Comparison of ENCODE assay signal across 9 cellular contexts in the genomic region with DNA sequence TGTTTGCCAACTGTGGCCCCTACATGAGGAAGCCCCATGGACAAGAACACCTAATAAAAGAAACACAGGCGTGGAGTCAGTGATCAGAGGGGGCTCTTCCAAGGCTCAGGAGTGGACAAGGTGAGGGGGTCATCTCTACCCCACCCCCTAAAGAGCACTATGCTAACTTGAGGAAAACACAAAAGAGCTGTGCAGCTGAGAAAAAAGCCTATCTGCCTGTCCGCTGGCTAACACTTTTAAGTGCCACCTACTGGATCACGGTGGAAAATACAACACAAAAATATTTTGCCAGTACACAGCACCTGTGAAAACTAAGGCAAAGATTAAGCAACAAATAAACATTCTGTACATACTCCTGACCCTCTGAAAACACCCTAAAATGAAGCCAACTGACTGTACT. TPM values are rescaled to one million over a fixed set of nuclear protein-coding genes. Genes with fewer than 3 reads are reported as not detected.
DNase-seq lines count a peak whose midpoint lies in the region; ATAC-seq and TF ChIP-seq lines count a peak whose summit lies in the region.
"Had no signal": no experiment of that assay in that cellular context is flagged by ENCODE, and none has a peak within 500 bp of the region (broad histone marks: within the 10 kb centered on the region; RNA-seq: fewer than 3 reads in every experiment).

No MANE protein-coding gene starts in this region.

- H3K4me1 ChIP-seq in DND-41 (ENCODE audit: insufficient read depth, low read length) = no peaks in the 10 kb centered on the region
- peaks cover 0 to 10% (median 2%) of the 10 kb centered on the region in 4 donors for H3K4me1 ChIP-seq in right lobe of liver
- no peaks in the 10 kb centered on the region for H3K4me1 ChIP-seq in CD8-positive, alpha-beta memory T cell (ENCODE audit: insufficient read depth, low read length)
- H3K4me1 ChIP-seq in sigmoid colon = no peaks in the 10 kb centered on the region

- H3K27me3 ChIP-seq in DND-41 (ENCODE audit: insufficient read depth, low read length, poor library complexity) (no peaks in the 10 kb centered on the region), H7 (ENCODE audit: control insufficient read depth, insufficient read depth, low read length) (no peaks in the 10 kb centered on the region), right lobe of liver (no peaks in the 10 kb centered on the region), sigmoid colon (no peaks in the 10 kb centered on the region)
- no peaks in the 10 kb centered on the region for H3K27me3 ChIP-seq in CD8-positive, alpha-beta memory T cell (ENCODE audit: insufficient read depth, low read length, poor library complexity, severe bottlenecking)

- TF ChIP-seq CTCF in DND-41 (IDR thresholded peaks at IDR 0.05; ENCODE audit: borderline replicate concordance, extremely low read depth, low read length, poor library complexity, severe bottlenecking) = peak; percentile 51
- TF ChIP-seq CTCF in activated CD8-positive, alpha-beta T cell treated with anti-CD3 and anti-CD28 coated beads for 36 hours (IDR thresholded peaks at IDR 0.05) = peak; percentile 34
- TF ChIP-seq CTCF in right lobe of liver (IDR thresholded peaks at IDR 0.05) = peak; percentile 39 to 56 (median 51)
- TF ChIP-seq CTCF in sigmoid colon (IDR thresholded peaks at IDR 0.05) = no peak

- TF ChIP-seq POLR2A in right lobe of liver (IDR thresholded peaks at IDR 0.05) (no peak), sigmoid colon (IDR thresholded peaks at IDR 0.05) (no peak)

- ATAC-seq in DND-41 (ENCODE audit: insufficient read depth, low read depth) (peak; percentile 60; the same call in 1 of the 3 replicates), right lobe of liver (peak; percentile 69 to 75 (median 74)), HG03571 (IDR thresholded peaks at IDR 0.05; ENCODE audit: unreplicated experiment) (no peak)
- no peak for ATAC-seq in activated CD8-positive, alpha-beta T cell treated with anti-CD3 and anti-CD28 coated beads for 36 hours

- no peak overlapping the region for H3K4me3 Mint-ChIP-seq in activated CD8-positive, alpha-beta T cell treated with anti-CD3 and anti-CD28 coated beads for 36 hours
- H3K4me3 Mint-ChIP-seq in CD8-positive, alpha-beta memory T cell = no peak overlapping the region

- no peaks in the 10 kb centered on the region for H3K27me3 Mint-ChIP-seq in activated CD8-positive, alpha-beta T cell treated with anti-CD3 and anti-CD28 coated beads for 36 hours
- no peaks in the 10 kb centered on the region for H3K27me3 Mint-ChIP-seq in CD8-positive, alpha-beta memory T cell

- H3K9me3 Mint-ChIP-seq in activated CD8-positive, alpha-beta T cell treated with anti-CD3 and anti-CD28 coated beads for 36 hours = no peaks in the 10 kb centered on the region
- no peaks in the 10 kb centered on the region for H3K9me3 Mint-ChIP-seq in CD8-positive, alpha-beta memory T cell

- no peak overlapping the region for H3K9ac ChIP-seq in DND-41 (ENCODE audit: low read depth, low read length)

- intact Hi-C loops in activated CD8-positive, alpha-beta T cell treated with anti-CD3 and anti-CD28 coated beads for 36 hours (cut with micrococcal nuclease) = loop anchor here (2.0 kb wide), 1 partner anchor 207 kb away; no protein-coding TSS in a partner anchor
- intact Hi-C loops in right lobe of liver (cut with DNase I) = loop anchor here (5.0 to 10.0 kb wide), 5 partner anchors 105 to 905 kb away; no protein-coding TSS in a partner anchor
- intact Hi-C loops in sigmoid colon (cut with DNase I) = loop anchor here (10.0 kb wide), 1 partner anchor 1275 kb away; a partner anchor contains a TSS

- H2AFZ ChIP-seq in DND-41 (ENCODE audit: low read depth, low read length) = no peak overlapping the region

- no peaks in the 10 kb centered on the region for H3K36me3 Mint-ChIP-seq in activated CD8-positive, alpha-beta T cell treated with anti-CD3 and anti-CD28 coated beads for 36 hours (ENCODE audit: low read depth)
- H3K36me3 Mint-ChIP-seq in CD8-positive, alpha-beta memory T cell = no peaks in the 10 kb centered on the region

- H3K79me2 ChIP-seq in DND-41 (ENCODE audit: insufficient read depth, low read length) = no peaks in the 10 kb centered on the region

- no peak for DNase-seq in DND-41
- DNase-seq in H7 = peak; percentile 24
- DNase-seq in activated CD8-positive, alpha-beta T cell treated with anti-CD3 and anti-CD28 coated beads for 36 hours = no peak
- no peak for DNase-seq in right lobe of liver
- DNase-seq in CD8-positive, alpha-beta memory T cell = no peak
- no peak for DNase-seq in NCI-H1694 treated with DMSO at 0.1 percent for 48 hours (lab: John Stamatoyannopoulos, UW)
- DNase-seq in sigmoid colon = no peak
- DNase-seq: T-helper 1 cell had no signal

- no peak overlapping the region for H3K4me2 ChIP-seq in DND-41 (ENCODE audit: insufficient read depth, low read length)

- H3K4me3 ChIP-seq in DND-41 (ENCODE audit: low read depth in 1 of 2, low read length in 2 of 2) (no peak overlapping the region), H7 (ENCODE audit: insufficient read depth, low read depth, low read length) (no peak overlapping the region), right lobe of liver (no peak overlapping the region), sigmoid colon (no peak overlapping the region)
- no peak overlapping the region for H3K4me3 ChIP-seq in CD8-positive, alpha-beta memory T cell (ENCODE audit: low read length)

- H3K36me3 ChIP-seq in DND-41 (ENCODE audit: insufficient read depth, low read length) (no peaks in the 10 kb centered on the region), H7 (replicated peaks; ENCODE audit: control insufficient read depth, insufficient read depth, low read length) (no peaks in the 10 kb centered on the region), right lobe of liver (no peaks in the 10 kb centered on the region), sigmoid colon (no peaks in the 10 kb centered on the region)
- no peaks in the 10 kb centered on the region for H3K36me3 ChIP-seq in CD8-positive, alpha-beta memory T cell (ENCODE audit: insufficient read depth, low read length)

- WGBS in right lobe of liver (ENCODE audit: insufficient coverage, low coverage, low lambda C conversion rate, missing lambda C conversion rate) = 23% methylated on average over 3 of the region's 3 CpGs
- WGBS in sigmoid colon, 2 donors = 23 to 28% methylated on average over 3 of the region's 3 CpGs

- TF ChIP-seq EP300 in sigmoid colon (IDR thresholded peaks at IDR 0.05) = no peak

- H3K9me3 ChIP-seq in DND-41 (ENCODE audit: insufficient read depth, low read length, severe bottlenecking) (no peaks in the 10 kb centered on the region), right lobe of liver (no peaks in the 10 kb centered on the region), sigmoid colon (no peaks in the 10 kb centered on the region)
- no peaks in the 10 kb centered on the region for H3K9me3 ChIP-seq in CD8-positive, alpha-beta memory T cell (ENCODE audit: low read length)

- CTCF ChIA-PET in activated CD8-positive, alpha-beta T cell treated with anti-CD3 and anti-CD28 coated beads for 36 hours (lab: Charles Lee) = interaction anchor here (5.9 kb wide), 1 partner anchor 208 kb away, joined by 81 read pairs; no protein-coding TSS in a partner anchor
- CTCF ChIA-PET in CD8-positive, alpha-beta memory T cell (lab: Charles Lee) = no interaction called here

- POLR2A ChIA-PET in activated CD8-positive, alpha-beta T cell treated with anti-CD3 and anti-CD28 coated beads for 36 hours (lab: Charles Lee) = no interaction called here
- POLR2A ChIA-PET in CD8-positive, alpha-beta memory T cell (lab: Charles Lee) = no interaction called here

- H3K27ac ChIP-seq in DND-41 (ENCODE audit: low read length) = no peak overlapping the region
- H3K27ac ChIP-seq in right lobe of liver = no peak overlapping the region
- H3K27ac ChIP-seq in CD8-positive, alpha-beta memory T cell (ENCODE audit: low read depth, low read length) = no peak overlapping the region
- H3K27ac ChIP-seq in sigmoid colon = no peak overlapping the region

- no peaks in the 10 kb centered on the region for H3K4me1 Mint-ChIP-seq in activated CD8-positive, alpha-beta T cell treated with anti-CD3 and anti-CD28 coated beads for 36 hours (ENCODE audit: low read depth)
- no peaks in the 10 kb centered on the region for H3K4me1 Mint-ChIP-seq in CD8-positive, alpha-beta memory T cell

- H3K27ac Mint-ChIP-seq in activated CD8-positive, alpha-beta T cell treated with anti-CD3 and anti-CD28 coated beads for 36 hours = no peak overlapping the region
- no peak overlapping the region for H3K27ac Mint-ChIP-seq in CD8-positive, alpha-beta memory T cell

- H4K20me1 ChIP-seq in DND-41 (ENCODE audit: insufficient read depth, low read length) = no peaks in the 10 kb centered on the region

RNA-seq across cellular contexts. Expression of a gene that starts 53.1 kb away (rescaled TPM):
- total RNA-seq in H7 (2014; rRNA removed; shearing (Covaris generic)) = 4.2 and 4.6 TPM in 2 replicates
- not detected for total RNA-seq in activated CD8-positive, alpha-beta T cell treated with anti-CD3 and anti-CD28 coated beads for 36 hours
- total RNA-seq in right lobe of liver (10 to 100 TPM; 21.5 to 35.9 (median 24.6) TPM), sigmoid colon (1 to 10 TPM; 3.0 to 10.0 (median 6.1) TPM)
- total RNA-seq in CD8-positive, alpha-beta memory T cell = not detected
- polyA plus RNA-seq in CD8-positive, alpha-beta memory T cell = not detected
- polyA plus RNA-seq in sigmoid colon = 10 to 100 TPM; 12.6 to 27.6 (median 27.3) TPM

Comparison
In these comparisons a context has a peak if more than half of its experiments do, and no peak if none do; other contexts are left out.
1. ATAC-seq: peak in DND-41 (single experiment) and right lobe of liver (4 of 4); none in activated CD8-positive, alpha-beta T cell treated with anti-CD3 and anti-CD28 coated beads for 36 hours (single experiment) and HG03571 (single experiment).
2. CTCF ChIP-seq: peak in DND-41 (single experiment), activated CD8-positive, alpha-beta T cell treated with anti-CD3 and anti-CD28 coated beads for 36 hours (single experiment) and right lobe of liver (4 of 4); none in sigmoid colon (0 of 4).